10 cellular contexts compared by ENCODE assay signal in the genomic region with DNA sequence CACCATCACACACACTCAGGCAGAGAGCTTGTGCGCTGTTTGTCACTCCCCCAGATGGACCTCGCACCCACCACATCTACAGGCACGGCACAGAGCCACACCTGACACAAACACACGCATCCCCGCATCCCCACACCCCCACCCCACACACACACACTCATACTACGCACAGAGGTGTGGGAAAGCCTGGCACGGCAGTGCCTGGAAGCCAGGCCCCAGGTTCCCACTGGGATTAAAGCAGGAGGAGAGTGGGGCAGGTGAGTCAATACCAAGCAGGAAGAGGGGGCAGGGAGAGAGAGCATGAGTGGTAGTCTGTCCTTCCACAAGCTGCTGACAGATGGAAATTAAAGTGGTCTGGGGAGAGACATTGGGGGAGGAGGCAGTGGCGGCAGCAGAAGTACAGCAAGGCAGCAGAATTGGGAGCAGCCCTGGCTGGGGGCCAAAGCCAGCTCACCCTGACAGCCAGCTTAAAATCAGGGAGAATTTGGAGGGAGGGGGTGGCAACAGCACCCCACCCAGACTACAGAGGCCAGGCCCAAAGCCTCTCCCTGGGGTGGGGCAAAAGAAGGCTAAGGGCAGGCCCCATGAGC. TPM values are rescaled to one million over a fixed set of nuclear protein-coding genes. Genes with fewer than 3 reads are reported as not detected.
DNase-seq lines count a peak whose midpoint lies in the region; ATAC-seq and TF ChIP-seq lines count a peak whose summit lies in the region.
"Had no signal": no experiment of that assay in that cellular context is flagged by ENCODE, and none has a peak within 500 bp of the region (broad histone marks: within the 10 kb centered on the region; RNA-seq: fewer than 3 reads in every experiment).

No MANE protein-coding gene starts in this region.

- 0 out of 2 replicates have a peak, but pooled peaks cover 5% of the 10 kb centered on the region for H4K20me1 ChIP-seq in PC-3 (ENCODE audit: low read length)
- H4K20me1 ChIP-seq in smooth muscle cell (ENCODE audit: low read depth) = peaks cover 64% of the 10 kb centered on the region

- peaks cover 54% of the 10 kb centered on the region for H3K4me1 ChIP-seq in PC-3 (ENCODE audit: insufficient read depth, low read length)
- H3K4me1 ChIP-seq in smooth muscle cell (ENCODE audit: low read depth) = no peaks in the 10 kb centered on the region

- H2AFZ ChIP-seq in PC-3 (ENCODE audit: low read length) (no peak overlapping the region), smooth muscle cell (ENCODE audit: low read depth) (no peak overlapping the region)

- intact Hi-C loops in PC-3 (cut with micrococcal nuclease) = no loop called here

- H3K27me3 ChIP-seq in PC-3 (ENCODE audit: low read length) (no peaks in the 10 kb centered on the region), smooth muscle cell (ENCODE audit: low read depth) (no peaks in the 10 kb centered on the region)

- DNase-seq in HT1080 (ENCODE audit: low read depth) (peak; percentile 91), PC-3 (peak; percentile 87), fibroblast of pulmonary artery (ENCODE audit: low read depth) (peak; percentile 37), smooth muscle cell (lab: John Stamatoyannopoulos, UW; ENCODE audit: unreplicated experiment) (no peak), activated gamma-delta T cell treated with Interleukin-2 at 50 U/mL for 16 hours (no peak), globus pallidus (ENCODE audit: low spot score) (no peak)
- DNase-seq: activated CD4-positive, alpha-beta T cell treated with anti-CD3 and anti-CD28 coated beads, Interleukin-2, amount 50 U/mL, for 4 hours had no signal

- H3K79me2 ChIP-seq in PC-3 (ENCODE audit: low read length) (peaks cover 50% of the 10 kb centered on the region), smooth muscle cell (ENCODE audit: low read depth) (peaks cover 39% of the 10 kb centered on the region)

- H3K27ac ChIP-seq in PC-3 (ENCODE audit: low read length) (peak overlapping the region; percentile 77), smooth muscle cell (ENCODE audit: low read depth) (peak overlapping the region; percentile 53)

- peak; percentile 67 for ATAC-seq in PC-3
- ATAC-seq in HG03565 (IDR thresholded peaks at IDR 0.05; ENCODE audit: unreplicated experiment) = no peak
- ATAC-seq in HG03354 (IDR thresholded peaks at IDR 0.05; ENCODE audit: poor library complexity, severe bottlenecking, unreplicated experiment) = no peak

- no peaks in the 10 kb centered on the region for H3K9me3 ChIP-seq in PC-3 (ENCODE audit: low read length)
- no peaks in the 10 kb centered on the region for H3K9me3 ChIP-seq in smooth muscle cell (replicated peaks; ENCODE audit: low read depth)

- H3K4me2 ChIP-seq in PC-3 (ENCODE audit: low read length) = peak overlapping the region; percentile 50
- H3K4me2 ChIP-seq in smooth muscle cell = peak overlapping the region; percentile 8

- H3K4me3 ChIP-seq in PC-3 (ENCODE audit: low read length) (peak overlapping the region; percentile 18; the same call in 1 of the 2 replicates), fibroblast of pulmonary artery (replicated peaks; ENCODE audit: low read depth, low read length) (no peak overlapping the region), smooth muscle cell (no peak overlapping the region)

- CTCF ChIA-PET in PC-3 (lab: Charles Lee) = interaction anchor here (0.5 kb wide), 1 partner anchor 46 kb away, joined by 3 read pairs; no protein-coding TSS in a partner anchor

- BruUV-seq in PC-3 (replicated peaks; lab: Mats Ljungman, UMichigan) = no TSS peak

- no peaks in the 10 kb centered on the region for H3K9me2 ChIP-seq in PC-3 (replicated peaks; ENCODE audit: low read length)

- no peaks in the 10 kb centered on the region for H3F3A ChIP-seq in PC-3 (ENCODE audit: low read length, unreplicated experiment)
- peaks cover 6% of the 10 kb centered on the region for H3F3A ChIP-seq in smooth muscle cell (ENCODE audit: low read depth)

- TF ChIP-seq CTCF in PC-3 (conservative IDR thresholded peaks at IDR 0.05; ENCODE audit: low read depth, low read length) (no peak), fibroblast of pulmonary artery (IDR thresholded peaks at IDR 0.05; ENCODE audit: low read length, missing control alignments) (no peak), smooth muscle cell (IDR thresholded peaks at IDR 0.05; ENCODE audit: borderline replicate concordance, insufficient read depth, poor library complexity, severe bottlenecking) (no peak)

- peaks cover 53% of the 10 kb centered on the region for H3K36me3 ChIP-seq in PC-3 (ENCODE audit: low read depth, low read length)
- H3K36me3 ChIP-seq in smooth muscle cell (ENCODE audit: low read depth) = peaks cover 23% of the 10 kb centered on the region

- WGBS in smooth muscle cell (ENCODE audit: low lambda C conversion rate) = 74% methylated on average over 8 of the region's 8 CpGs

- POLR2A ChIA-PET in PC-3 (lab: Charles Lee; ENCODE audit: unreplicated experiment) = no interaction called here

- peak overlapping the region; percentile 42 for H3K9ac ChIP-seq in PC-3 (ENCODE audit: low read length)
- no peak overlapping the region for H3K9ac ChIP-seq in smooth muscle cell (ENCODE audit: low read depth)

RNA-seq across cellular contexts. Expression of a gene that starts 20.7 kb away (rescaled TPM):
- total RNA-seq in HT1080 (2014; rRNA removed; shearing (Covaris generic)) = 39.8 and 57.0 TPM in 2 replicates
- polyA plus RNA-seq in HT1080 (2015; cell fraction: cytosol; rRNA removed) = 23.9 and 28.5 TPM in 2 replicates
- polyA plus RNA-seq in HT1080 (2015; cell fraction: nucleus; rRNA removed) = 190 and 205 TPM in 2 replicates
- total RNA-seq in PC-3 (2014; rRNA removed) (89.6 and 143 TPM in 2 replicates), smooth muscle cell (39.0 and 46.3 TPM in 2 replicates)
- polyA plus RNA-seq in smooth muscle cell = 86.3 and 118 TPM in 2 replicates

RNA-seq across cellular contexts. Expression of a gene that starts 31.6 kb away (rescaled TPM):
- total RNA-seq in HT1080 (2014; rRNA removed; shearing (Covaris generic)) = 206 and 249 TPM in 2 replicates
- polyA plus RNA-seq in HT1080 (2015; cell fraction: cytosol; rRNA removed) = 242 and 260 TPM in 2 replicates
- polyA plus RNA-seq in HT1080 (2015; cell fraction: nucleus; rRNA removed) = 226 and 227 TPM in 2 replicates
- total RNA-seq in PC-3 (2014; rRNA removed) = 228 and 341 TPM in 2 replicates
- 57.6 and 64.9 TPM in 2 replicates for total RNA-seq in smooth muscle cell
- polyA plus RNA-seq in smooth muscle cell = 46.0 and 53.2 TPM in 2 replicates

RNA-seq across cellular contexts. Expression of a gene that starts 34.1 kb away (rescaled TPM):
- not detected in 2 replicates for total RNA-seq in HT1080 (2014; rRNA removed; shearing (Covaris generic))
- not detected in 2 replicates for polyA plus RNA-seq in HT1080 (2015; cell fraction: cytosol; rRNA removed)
- not detected in 2 replicates for polyA plus RNA-seq in HT1080 (2015; cell fraction: nucleus; rRNA removed)
- total RNA-seq in PC-3 (2014; rRNA removed) (not detected in 2 replicates), smooth muscle cell (not detected in 2 replicates)
- 0.19 TPM in 1 of 2 replicates, not detected in the other for polyA plus RNA-seq in smooth muscle cell
- total RNA-seq: pulmonary artery endothelial cell had no signal

Comparison
In these comparisons a context has a peak if more than half of its experiments do, and no peak if none do; other contexts are left out.
1. DNase-seq: peak in HT1080 (single experiment), PC-3 (single experiment) and fibroblast of pulmonary artery (single experiment); none in smooth muscle cell (single experiment), activated gamma-delta T cell treated with Interleukin-2 at 50 U/mL for 16 hours (single experiment) and globus pallidus (single experiment).